8 cellular contexts compared by ENCODE assay signal in genomic region chr13:114148521-114148855, GRCh38. TPM values are rescaled to one million over a fixed set of nuclear protein-coding genes. Genes with fewer than 3 reads are reported as not detected.
DNase-seq lines count a peak whose midpoint lies in the region; ATAC-seq and TF ChIP-seq lines count a peak whose summit lies in the region.

No MANE protein-coding gene starts in this region.

- TF ChIP-seq CTCF in GM13977 (IDR thresholded peaks at IDR 0.05; ENCODE audit: extremely low read depth, insufficient read depth, missing control alignments): no peak
- TF ChIP-seq CTCF in esophagus muscularis mucosa (IDR thresholded peaks at IDR 0.05): no peak
- no peak for TF ChIP-seq CTCF in gastrocnemius medialis (IDR thresholded peaks at IDR 0.05 in 4 of 5, conservative IDR thresholded peaks at IDR 0.05 in 1 of 5)

- H3K27me3 ChIP-seq in esophagus muscularis mucosa: no peaks in the 10 kb centered on the region
- no peaks in the 10 kb centered on the region for H3K27me3 ChIP-seq in gastrocnemius medialis

- H3K9me3 Mint-ChIP-seq in activated T-helper 17 cell treated with anti-CD3 and anti-CD28 coated beads, Interleukin-2, amount 50 U/mL, for 72 hours: peaks cover 4% of the 10 kb centered on the region

- H3K4me1 ChIP-seq in esophagus muscularis mucosa (peaks cover 0 to 9% (median 6%) of the 10 kb centered on the region in 4 donors), gastrocnemius medialis (peaks cover 4 to 14% of the 10 kb centered on the region in 2 donors)

- H3K36me3 ChIP-seq in esophagus muscularis mucosa (no peaks in the 10 kb centered on the region), gastrocnemius medialis (no peaks in the 10 kb centered on the region)

- in situ Hi-C loops in GM13977 (cut with MboI; ENCODE audit: low pct_unique_long_range_greater_than_20kb, low sequenced_read_pairs, unreplicated experiment) (no loop called here), gastrocnemius medialis (cut with MboI; ENCODE audit: low sequenced_read_pairs in 4 of 4) (no loop called here)

- intact Hi-C loops in esophagus muscularis mucosa (cut with DNase I): no loop called here
- intact Hi-C loops in gastrocnemius medialis (cut with DNase I; ENCODE audit: low total_unique reads): no loop called here

- no peaks in the 10 kb centered on the region for H3K27me3 Mint-ChIP-seq in activated T-helper 17 cell treated with anti-CD3 and anti-CD28 coated beads, Interleukin-2, amount 50 U/mL, for 72 hours

- peaks cover 45% of the 10 kb centered on the region for H3K4me1 Mint-ChIP-seq in activated T-helper 17 cell treated with anti-CD3 and anti-CD28 coated beads, Interleukin-2, amount 50 U/mL, for 72 hours

- peak; percentile 74 for ATAC-seq in GM21737 (IDR thresholded peaks at IDR 0.05; ENCODE audit: unreplicated experiment)
- peak; percentile 92 for ATAC-seq in activated T-helper 17 cell treated with anti-CD3 and anti-CD28 coated beads, Interleukin-2, amount 50 U/mL, for 72 hours (replicated peaks)
- ATAC-seq in gastrocnemius medialis: no peak

- peak overlapping the region; percentile 77 for H3K4me3 Mint-ChIP-seq in activated T-helper 17 cell treated with anti-CD3 and anti-CD28 coated beads, Interleukin-2, amount 50 U/mL, for 72 hours

- peak; percentile 84 for DNase-seq in GM13977 (ENCODE audit: low spot score)
- DNase-seq in MV-4-11 (lab: John Stamatoyannopoulos, UW): peak; percentile 86
- peak; percentile 80 for DNase-seq in stimulated activated CD8-positive, alpha-beta memory T cell treated with anti-CD3 and anti-CD28 coated beads, Interleukin-12 subunit alpha, Interleukin-12 subunit beta, amount 100 ng/mL, for 1 hour (ENCODE audit: low read depth)
- no peak for DNase-seq in esophagus muscularis mucosa (ENCODE audit: extremely low spot score)
- DNase-seq in gastrocnemius medialis: no peak
- DNase-seq in pons (ENCODE audit: low spot score): no peak

- H3K36me3 Mint-ChIP-seq in activated T-helper 17 cell treated with anti-CD3 and anti-CD28 coated beads, Interleukin-2, amount 50 U/mL, for 72 hours (ENCODE audit: low read depth): no peaks in the 10 kb centered on the region

- no peak for TF ChIP-seq POLR2A in esophagus muscularis mucosa (IDR thresholded peaks at IDR 0.05; ENCODE audit: low read depth)
- TF ChIP-seq POLR2A in gastrocnemius medialis (IDR thresholded peaks at IDR 0.05): no peak

- no peak for TF ChIP-seq EP300 in esophagus muscularis mucosa (IDR thresholded peaks at IDR 0.05)

- 58% methylated on average over 6 of the region's 8 CpGs for WGBS in esophagus muscularis mucosa

- no peak overlapping the region for H3K4me3 ChIP-seq in esophagus muscularis mucosa
- H3K4me3 ChIP-seq in gastrocnemius medialis: no peak overlapping the region

- peak overlapping the region; percentile 96 for H3K27ac Mint-ChIP-seq in activated T-helper 17 cell treated with anti-CD3 and anti-CD28 coated beads, Interleukin-2, amount 50 U/mL, for 72 hours

- H3K9me3 ChIP-seq in esophagus muscularis mucosa: no peaks in the 10 kb centered on the region
- H3K9me3 ChIP-seq in gastrocnemius medialis: no peaks in the 10 kb centered on the region

- H3K27ac ChIP-seq in esophagus muscularis mucosa (replicated peaks in 1 of 4) (no peak overlapping the region), gastrocnemius medialis (no peak overlapping the region)

RNA-seq across cellular contexts. Expression of gene RASA3, which starts 16.1 kb away (rescaled TPM):
- 10 to 100 TPM; 18.4 to 62.5 TPM for total RNA-seq in activated T-helper 17 cell treated with anti-CD3 and anti-CD28 coated beads, Interleukin-2, amount 50 U/mL, for 72 hours
- total RNA-seq in esophagus muscularis mucosa (10 to 100 TPM; 29.5 to 38.1 (median 34.6) TPM), gastrocnemius medialis (10 to 100 TPM in 2 of 4 donors, 1 to 10 TPM in 2; 3.4 to 22.2 (median 10.8) TPM)

RNA-seq across cellular contexts. Expression of gene CFAP97D2, which starts 30.6 kb away (rescaled TPM):
- not detected for total RNA-seq in activated T-helper 17 cell treated with anti-CD3 and anti-CD28 coated beads, Interleukin-2, amount 50 U/mL, for 72 hours
- total RNA-seq in esophagus muscularis mucosa: not detected
- total RNA-seq in gastrocnemius medialis: not detected

Comparison
In these comparisons a context has a peak if more than half of its experiments do, and no peak if none do; other contexts are left out.
1. DNase-seq: peak in GM13977 (single experiment), MV-4-11 (single experiment) and stimulated activated CD8-positive, alpha-beta memory T cell treated with anti-CD3 and anti-CD28 coated beads, Interleukin-12 subunit alpha, Interleukin-12 subunit beta, amount 100 ng/mL, for 1 hour (single experiment); none in esophagus muscularis mucosa (single experiment), gastrocnemius medialis (0 of 2) and pons (single experiment).
2. ATAC-seq: peak in GM21737 (single experiment) and activated T-helper 17 cell treated with anti-CD3 and anti-CD28 coated beads, Interleukin-2, amount 50 U/mL, for 72 hours (single experiment); none in gastrocnemius medialis (0 of 2).